In genomic region chr11:34053161-34053686, GRCh38 we compare ENCODE assay signal across 8 cellular contexts.
DNase-seq lines count a peak whose midpoint lies in the region; ATAC-seq and TF ChIP-seq lines count a peak whose summit lies in the region.

No MANE protein-coding gene starts in this region.

- H3K9me3 ChIP-seq in mucosa of rectum (ENCODE audit: control insufficient read depth in 2 of 2, low read length in 2 of 2), result no peaks in the 10 kb centered on the region

- H3K79me2 ChIP-seq in ACC112 (ENCODE audit: control insufficient read depth, insufficient read depth, low read length, unreplicated experiment), result peaks cover 63% of the 10 kb centered on the region

- H3K27me3 ChIP-seq in ACC112 (ENCODE audit: insufficient read depth, low read length), result no peaks in the 10 kb centered on the region
- no peaks in the 10 kb centered on the region for H3K27me3 ChIP-seq in mucosa of rectum (ENCODE audit: control insufficient read depth in 2 of 2, insufficient read depth in 2 of 2, low read length in 2 of 2)

- no peak for TF ChIP-seq CTCF in epithelial cell of esophagus (IDR thresholded peaks at IDR 0.05; ENCODE audit: insufficient read depth, low read depth, low read length, missing control alignments)

- H3K4me3 ChIP-seq in ACC112 (ENCODE audit: low read depth, low read length) (peak overlapping the region; percentile 91), epithelial cell of esophagus (ENCODE audit: low read length) (peak overlapping the region; percentile 84), mucosa of rectum (ENCODE audit: low read length in 2 of 2) (peak overlapping the region; percentile 89 to 96)

- H3K27ac ChIP-seq in ACC112 (ENCODE audit: low read depth, low read length) (peak overlapping the region; percentile 91), mucosa of rectum (ENCODE audit: low read depth in 2 of 2, low read length in 2 of 2) (peak overlapping the region; percentile 98 to 99)

- peak; percentile 76 for DNase-seq in NOMO-1 treated with DMSO at 0.1 percent for 48 hours (lab: John Stamatoyannopoulos, UW; ENCODE audit: unreplicated experiment)
- DNase-seq in activated T-cell treated with anti-CD3 and anti-CD28 coated beads for 1 hour (ENCODE audit: low read depth), result peak; percentile 66
- peak; percentile 78 for DNase-seq in epithelial cell of esophagus (ENCODE audit: low read depth)
- DNase-seq in stimulated activated CD8-positive, alpha-beta memory T cell treated with anti-CD3 and anti-CD28 coated beads, Interleukin-4, amount 100 ng/mL, for 4 hours (ENCODE audit: low read depth in 2 of 2, low spot score in 1 of 2), result peak; percentile 61 to 70

- H3K36me3 ChIP-seq in ACC112 (ENCODE audit: insufficient read depth, low read length) (peaks cover 12% of the 10 kb centered on the region), mucosa of rectum (ENCODE audit: control insufficient read depth in 2 of 2, insufficient read depth in 2 of 2, low read length in 2 of 2) (no peaks in the 10 kb centered on the region)

- ATAC-seq in GM18868 (IDR thresholded peaks at IDR 0.05; ENCODE audit: unreplicated experiment), result peak; percentile 48
- peak; percentile 44 for ATAC-seq in HG03460 (IDR thresholded peaks at IDR 0.05; ENCODE audit: unreplicated experiment)

- peak overlapping the region; percentile 51 for H2AFZ ChIP-seq in ACC112 (ENCODE audit: low read length, unreplicated experiment)

- H3K9ac ChIP-seq in mucosa of rectum (ENCODE audit: low read depth in 1 of 2, low read length in 2 of 2), result peak overlapping the region; percentile 82 to 90

- H3K4me1 ChIP-seq in ACC112 (ENCODE audit: control insufficient read depth, insufficient read depth, low read length, unreplicated experiment), result peaks cover 32% of the 10 kb centered on the region
- H3K4me1 ChIP-seq in mucosa of rectum (ENCODE audit: control insufficient read depth in 2 of 2, insufficient read depth in 2 of 2, low read length in 2 of 2), result peaks cover 10 to 16% of the 10 kb centered on the region in 2 donors

Comparison
In these comparisons a context has a peak if more than half of its experiments do, and no peak if none do; other contexts are left out.
1. Peak in every context shown above with its lines: DNase-seq, ATAC-seq, H3K4me3 ChIP-seq and H3K27ac ChIP-seq.